ENCODE assay signal across 30 cellular contexts in the genomic region with DNA sequence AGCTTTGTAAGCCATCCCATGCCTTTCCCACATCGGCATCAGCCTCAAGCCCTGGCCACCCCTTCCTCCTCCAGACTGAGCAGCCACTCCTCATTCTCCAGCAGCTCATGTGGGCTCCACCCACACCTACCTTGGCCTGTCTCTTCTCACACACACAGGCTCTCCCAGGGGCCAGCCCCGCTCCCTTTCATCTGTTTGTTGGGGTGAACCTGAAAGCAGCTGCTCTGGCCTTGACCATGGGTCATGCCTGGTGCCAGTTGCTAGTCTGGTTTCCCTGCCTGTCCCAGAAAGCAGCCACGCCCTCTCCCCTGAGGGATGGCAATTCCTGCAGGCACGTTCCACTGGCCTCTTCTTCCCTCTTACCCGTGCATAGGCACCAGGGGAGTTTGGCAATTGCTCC. TPM values are rescaled to one million over a fixed set of nuclear protein-coding genes. Genes with fewer than 3 reads are reported as not detected.
"Had no signal": no experiment of that assay in that cellular context is flagged by ENCODE, and none has a peak within 500 bp of the region (broad histone marks: within the 10 kb centered on the region; RNA-seq: fewer than 3 reads in every experiment).

No MANE protein-coding gene starts in this region.

- ATAC-seq: activated CD4-positive, alpha-beta T cell treated with anti-CD3 and anti-CD28 coated beads for 36 hours; gastrocnemius medialis; naive thymus-derived CD4-positive, alpha-beta T cell; stimulated activated naive CD8-positive, alpha-beta T cell treated with anti-CD3 and anti-CD28 coated beads, Interleukin-15, Interleukin-2, amounts not matched to agents 100 U/mL and 50 U/mL, for 24 hours; T-cell had no signal

- H3K4me3 ChIP-seq: gastrocnemius medialis, left ventricle myocardium inferior, lung, pancreas, right atrium auricular region, thoracic aorta, upper lobe of left lung, vagina had no signal

- H3K9me3 ChIP-seq: gastrocnemius medialis, left ventricle myocardium inferior, pancreas, right atrium auricular region, thoracic aorta, upper lobe of left lung, vagina had no signal

- H3K36me3 ChIP-seq: gastrocnemius medialis, left ventricle myocardium inferior, pancreas, right atrium auricular region, thoracic aorta, upper lobe of left lung, vagina had no signal

- H3K27ac ChIP-seq: gastrocnemius medialis, left ventricle myocardium inferior, pancreas, right atrium auricular region, thoracic aorta, upper lobe of left lung, vagina had no signal

- FAIRE-seq: bronchial epithelial cell, islet of Langerhans, pancreas had no signal

- DNase-seq: activated CD4-positive, alpha-beta T cell treated with anti-CD3 and anti-CD28 coated beads for 36 hours; activated CD4-positive, alpha-beta T cell treated with anti-CD3 and anti-CD28 coated beads, Interleukin-2, amount 50 U/mL, for 4 hours; activated CD4-positive, CD25-positive, alpha-beta regulatory T cell; activated effector memory CD4-positive, alpha-beta T cell treated with Interleukin-2 at 50 U/mL for 16 hours; activated naive CD4-positive, alpha-beta T cell treated with Interleukin-2 at 50 U/mL for 16 hours; anterior cingulate cortex; effector memory CD4-positive, alpha-beta T cell; gastrocnemius medialis; glutamatergic neuron; left ventricle myocardium inferior; mesendoderm; naive thymus-derived CD4-positive, alpha-beta T cell; nucleus accumbens; pancreas; stimulated activated CD4-positive, alpha-beta T cell treated with anti-CD3 and anti-CD28 coated beads, Interleukin-2, amount 100 ng/mL, for 48 hours; stimulated activated naive CD8-positive, alpha-beta T cell treated with anti-CD3 and anti-CD28 coated beads, Interleukin-15, Interleukin-2, amounts not matched to agents 100 U/mL and 50 U/mL, for 24 hours; T-cell; upper lobe of left lung had no signal

- H3K4me1 ChIP-seq: gastrocnemius medialis, left ventricle myocardium inferior, pancreas, upper lobe of left lung, vagina had no signal

- H3K27me3 ChIP-seq: gastrocnemius medialis, pancreas, right atrium auricular region, upper lobe of left lung, vagina had no signal

RNA-seq across cellular contexts. Expression of gene TMEM238L, which starts 11.4 kb away (rescaled TPM):
- total RNA-seq: activated CD4-positive, alpha-beta T cell treated with anti-CD3 and anti-CD28 coated beads for 36 hours; bronchial epithelial cell; dermis microvascular lymphatic vessel endothelial cell; epithelial cell of proximal tubule; left ventricle myocardium inferior; lung; naive thymus-derived CD4-positive, alpha-beta T cell; pulmonary artery endothelial cell; right atrium auricular region; subcutaneous adipose tissue; T-cell; T-helper 2 cell treated with Interferon-gamma antibody and Interleukin-4, amounts not matched to agents 100 ng/mL and 5 ng/mL, for 36 hours; thoracic aorta; upper lobe of left lung had no signal
- polyA plus RNA-seq: naive thymus-derived CD4-positive, alpha-beta T cell; neural cell; pancreas had no signal

RNA-seq across cellular contexts. Expression of gene PIRT, which starts 22.6 kb away (rescaled TPM):
- total RNA-seq: activated CD4-positive, alpha-beta T cell treated with anti-CD3 and anti-CD28 coated beads for 36 hours; bronchial epithelial cell; dermis microvascular lymphatic vessel endothelial cell; epithelial cell of proximal tubule; gastrocnemius medialis; left ventricle myocardium inferior; naive thymus-derived CD4-positive, alpha-beta T cell; pulmonary artery endothelial cell; right atrium auricular region; subcutaneous adipose tissue; T-cell; T-helper 2 cell treated with Interferon-gamma antibody and Interleukin-4, amounts not matched to agents 100 ng/mL and 5 ng/mL, for 36 hours; thoracic aorta; upper lobe of left lung had no signal
- polyA plus RNA-seq: lung; naive thymus-derived CD4-positive, alpha-beta T cell; neural cell had no signal
